Comparison of ENCODE assay signal across 28 cellular contexts in the genomic region with DNA sequence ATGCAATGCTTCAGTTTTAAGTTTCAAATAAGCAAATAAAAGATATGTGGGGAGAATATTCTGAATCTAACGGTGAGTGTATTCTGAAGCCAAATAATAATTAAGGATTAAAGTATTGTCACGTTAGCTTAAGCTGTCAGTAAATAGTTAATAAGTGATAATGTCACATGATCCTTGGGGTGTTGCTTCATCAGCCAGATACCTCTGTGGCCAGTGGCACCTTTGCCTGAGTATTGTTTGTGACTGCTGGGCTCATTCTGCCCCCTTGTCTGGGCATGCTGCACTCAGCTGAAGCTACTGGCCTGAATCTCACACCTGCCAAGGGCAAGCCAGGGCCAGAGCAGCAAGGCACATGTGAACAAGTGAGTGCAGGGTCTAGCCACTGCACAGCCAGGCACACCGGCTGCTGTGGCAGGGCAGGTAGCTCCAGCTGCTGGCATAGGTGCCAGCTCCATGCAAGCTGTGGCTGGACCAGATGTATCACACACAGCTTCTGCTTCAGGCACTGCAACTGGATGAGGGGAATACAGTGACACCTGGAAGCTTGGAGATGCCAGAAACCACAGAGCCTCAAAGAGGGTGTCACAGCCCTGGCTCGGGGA.
"Had no signal": no experiment of that assay in that cellular context is flagged by ENCODE, and none has a peak within 500 bp of the region (broad histone marks: within the 10 kb centered on the region; RNA-seq: fewer than 3 reads in every experiment).

No MANE protein-coding gene starts in this region.

- DNase-seq: activated CD4-positive, alpha-beta T cell treated with anti-CD3 and anti-CD28 coated beads for 48 hours; activated CD4-positive, alpha-beta T cell treated with anti-CD3 and anti-CD28 coated beads, Interleukin-2, amount 50 U/mL, for 4 hours; activated CD8-positive, alpha-beta memory T cell treated with anti-CD3 and anti-CD28 coated beads, Interleukin-2, amount 50 U/mL, for 48 hours; activated CD8-positive, alpha-beta T cell treated with anti-CD3 and anti-CD28 coated beads, Interleukin-2, amount 10 ng/mL, durations not matched to agents 7 days and 5 days; activated naive CD4-positive, alpha-beta T cell treated with anti-CD3 and anti-CD28 coated beads, Interleukin-2, amount 50 U/mL, for 16 hours; activated naive CD8-positive, alpha-beta T cell treated with anti-CD3 and anti-CD28 coated beads, Interleukin-2, amount 10 ng/mL, durations not matched to agents 7 days and 5 days; activated T-cell treated with anti-CD3 and anti-CD28 coated beads, Interleukin-2, amount 50 U/mL, for 1 hour; adrenal gland; anterior cingulate cortex; central memory CD4-positive, alpha-beta T cell; KG1; NCI-H1092 treated with DMSO at 0.1 percent for 48 hours; NCI-H1417 treated with DMSO at 0.1 percent for 48 hours; NCI-H1694; NCI-H2029; NCI-H2107; NCI-H2171 treated with DMSO at 0.1 percent for 48 hours; NCI-H345; NCI-H524; NCI-H748 treated with DMSO at 0.1 percent for 48 hours; NK-92 treated with Interleukin-12 subunit alpha and Interleukin-12 subunit beta, amount 100 ng/mL, for 24 hours; OCI-M1; Right ventricle myocardium superior; RPMI8226 had no signal

- H3K9me3 Mint-ChIP-seq: T-helper 1 cell treated with Interleukin-12 subunit alpha and Interleukin-12 subunit beta and Interleukin-4 antibody, amounts not matched to agents 30 μg/mL and 1 μg/mL, for 36 hours had no signal

- H3K4me1 ChIP-seq: adrenal gland, breast epithelium had no signal

- ATAC-seq: activated CD4-positive, CD25-positive, alpha-beta regulatory T cell treated with anti-CD3 and anti-CD28 coated beads, Interleukin-2, amount 50 U/mL, for 24 hours; activated CD8-positive, alpha-beta T cell treated with anti-CD3 and anti-CD28 coated beads, Interleukin-2, amount 10 ng/mL, durations not matched to agents 7 days and 5 days; Panc1 had no signal

- H3K27me3 ChIP-seq: adrenal gland, breast epithelium had no signal

- H3K27me3 Mint-ChIP-seq: activated naive CD8-positive, alpha-beta T cell treated with anti-CD3 and anti-CD28 coated beads, Interleukin-2, amount 10 ng/mL, durations not matched to agents 7 days and 5 days had no signal

- H3K9me3 ChIP-seq: adrenal gland had no signal

- H3K27ac Mint-ChIP-seq: activated CD8-positive, alpha-beta T cell treated with anti-CD3 and anti-CD28 coated beads, Interleukin-2, amount 10 ng/mL, durations not matched to agents 7 days and 5 days; activated naive CD8-positive, alpha-beta T cell treated with anti-CD3 and anti-CD28 coated beads, Interleukin-2, amount 10 ng/mL, durations not matched to agents 7 days and 5 days; T-helper 1 cell treated with Interleukin-12 subunit alpha and Interleukin-12 subunit beta and Interleukin-4 antibody, amounts not matched to agents 30 μg/mL and 1 μg/mL, for 36 hours had no signal

- H3K4me1 Mint-ChIP-seq: activated naive CD8-positive, alpha-beta T cell treated with anti-CD3 and anti-CD28 coated beads, Interleukin-2, amount 10 ng/mL, durations not matched to agents 7 days and 5 days had no signal

- H3K27ac ChIP-seq: adrenal gland, breast epithelium had no signal

- H3K36me3 Mint-ChIP-seq: activated naive CD8-positive, alpha-beta T cell treated with anti-CD3 and anti-CD28 coated beads, Interleukin-2, amount 10 ng/mL, durations not matched to agents 7 days and 5 days had no signal

- H3K36me3 ChIP-seq: adrenal gland, breast epithelium had no signal

- H3K4me3 Mint-ChIP-seq: activated CD8-positive, alpha-beta T cell treated with anti-CD3 and anti-CD28 coated beads, Interleukin-2, amount 10 ng/mL, durations not matched to agents 7 days and 5 days; activated naive CD8-positive, alpha-beta T cell treated with anti-CD3 and anti-CD28 coated beads, Interleukin-2, amount 10 ng/mL, durations not matched to agents 7 days and 5 days; T-helper 1 cell treated with Interleukin-12 subunit alpha and Interleukin-12 subunit beta and Interleukin-4 antibody, amounts not matched to agents 30 μg/mL and 1 μg/mL, for 36 hours had no signal

- H3K4me3 ChIP-seq: adrenal gland, breast epithelium had no signal
